ENCODE assay signal across 23 cellular contexts in the genomic region with DNA sequence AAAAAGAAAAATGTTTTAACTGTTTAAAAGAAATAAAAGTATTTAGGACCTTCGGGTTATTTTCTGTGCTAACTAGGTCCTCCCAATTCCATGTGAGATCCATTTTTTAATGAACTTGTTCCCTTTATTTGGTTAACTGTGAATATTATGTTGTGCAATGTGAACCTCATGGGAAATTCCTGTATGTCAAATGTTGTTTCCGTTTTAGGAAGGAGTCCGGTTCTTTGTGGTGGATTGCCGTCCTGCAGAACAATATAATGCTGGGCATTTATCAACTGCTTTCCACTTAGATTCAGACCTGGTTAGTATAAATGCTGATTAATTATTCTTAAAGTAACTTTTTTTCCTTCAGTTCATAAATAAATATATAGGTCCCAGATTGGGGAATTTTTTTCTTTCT.
"Had no signal": no experiment of that assay in that cellular context is flagged by ENCODE, and none has a peak within 500 bp of the region (broad histone marks: within the 10 kb centered on the region; RNA-seq: fewer than 3 reads in every experiment).

No MANE protein-coding gene starts in this region.

- H3K27ac ChIP-seq: esophagus muscularis mucosa, left lung, prostate gland, right atrium auricular region, stomach, testis, tibial nerve, upper lobe of left lung had no signal

- ATAC-seq: left lung; naive thymus-derived CD8-positive, alpha-beta T cell; sciatic nerve; stimulated activated effector memory CD8-positive, alpha-beta T cell treated with anti-CD3 and anti-CD28 coated beads, Interleukin-12 subunit alpha, Interleukin-12 subunit beta, amount 100 ng/mL, for 72 hours had no signal

- H3K27me3 ChIP-seq: esophagus muscularis mucosa, left lung, right atrium auricular region, stomach, testis, tibial nerve, upper lobe of left lung had no signal

- H3K4me3 ChIP-seq: esophagus muscularis mucosa, left lung, prostate gland, right atrium auricular region, stomach, testis, tibial nerve, upper lobe of left lung had no signal

- H3K27me3 Mint-ChIP-seq: naive thymus-derived CD8-positive, alpha-beta T cell had no signal

- H3K4me3 Mint-ChIP-seq: naive thymus-derived CD8-positive, alpha-beta T cell; nephron progenitor cell; stimulated activated effector memory CD8-positive, alpha-beta T cell treated with anti-CD3 and anti-CD28 coated beads, Interleukin-12 subunit alpha, Interleukin-12 subunit beta, amount 100 ng/mL, for 72 hours had no signal

- H3K27ac Mint-ChIP-seq: nephron progenitor cell; stimulated activated effector memory CD8-positive, alpha-beta T cell treated with anti-CD3 and anti-CD28 coated beads, Interleukin-12 subunit alpha, Interleukin-12 subunit beta, amount 100 ng/mL, for 72 hours had no signal

- H3K36me3 ChIP-seq: prostate gland had no signal

- H3K9me3 ChIP-seq: esophagus muscularis mucosa, left lung, prostate gland, right atrium auricular region, stomach, testis, tibial nerve, upper lobe of left lung had no signal

- H3K4me1 ChIP-seq: esophagus muscularis mucosa, left lung, prostate gland, right atrium auricular region, stomach, testis, tibial nerve, upper lobe of left lung had no signal

- DNase-seq: cerebellar nuclear complex; effector memory CD4-positive, alpha-beta T cell; hypothalamus; left lung; mammary epithelial cell; mesendoderm; midbrain; naive thymus-derived CD8-positive, alpha-beta T cell; nephron progenitor cell; nucleus accumbens; stimulated activated CD4-positive, alpha-beta T cell treated with anti-CD3 and anti-CD28 coated beads, Interleukin-2, amount 100 ng/mL, for 24 hours; stimulated activated CD4-positive, alpha-beta T cell treated with anti-CD3 and anti-CD28 coated beads, Interleukin-4, amount 100 ng/mL, for 24 hours; stimulated activated naive CD4-positive, alpha-beta T cell treated with Interleukin-2 at 50 U/mL for 16 hours; stomach; substantia nigra; testis; upper lobe of left lung had no signal

- H3K9me3 Mint-ChIP-seq: naive thymus-derived CD8-positive, alpha-beta T cell; nephron progenitor cell; stimulated activated effector memory CD8-positive, alpha-beta T cell treated with anti-CD3 and anti-CD28 coated beads, Interleukin-12 subunit alpha, Interleukin-12 subunit beta, amount 100 ng/mL, for 72 hours had no signal

- H3K4me1 Mint-ChIP-seq: naive thymus-derived CD8-positive, alpha-beta T cell; nephron progenitor cell; stimulated activated effector memory CD8-positive, alpha-beta T cell treated with anti-CD3 and anti-CD28 coated beads, Interleukin-12 subunit alpha, Interleukin-12 subunit beta, amount 100 ng/mL, for 72 hours had no signal
